In the genomic region with DNA sequence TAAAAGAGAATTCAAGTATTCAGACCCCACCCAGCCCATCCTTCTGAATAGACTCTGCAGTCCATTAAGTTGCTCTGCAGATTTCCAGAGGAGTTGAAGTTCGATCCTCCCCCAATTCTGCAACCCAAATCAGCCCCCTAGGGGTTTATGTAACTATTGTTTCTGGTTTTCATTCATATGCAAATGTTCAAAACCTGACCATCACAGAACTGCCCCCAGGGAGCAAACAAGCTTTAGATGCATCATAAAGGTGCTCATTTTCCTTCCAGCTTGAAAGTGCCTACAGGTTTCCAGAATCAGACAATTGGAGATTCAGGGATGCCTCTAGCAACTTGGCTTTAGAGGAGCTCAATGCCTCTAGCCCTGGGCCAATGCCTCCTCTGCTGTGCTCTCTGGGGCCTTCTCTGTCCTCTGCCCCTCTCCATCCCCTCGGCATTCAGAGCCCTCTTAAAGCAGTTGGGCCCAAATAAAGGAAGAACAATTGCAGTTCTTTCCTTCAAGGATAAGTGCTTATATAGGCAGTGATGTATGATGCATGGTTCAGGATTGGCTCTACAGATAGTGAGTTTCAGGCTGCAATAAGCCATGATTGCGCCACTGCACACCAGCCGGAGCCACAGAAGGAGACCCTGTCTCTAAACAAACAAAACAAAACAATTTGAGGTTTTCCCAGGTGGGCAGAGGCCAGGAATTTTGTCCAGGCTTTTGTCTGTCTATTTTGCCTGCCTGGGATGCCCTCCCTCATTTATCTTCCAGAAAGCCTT, we compare ENCODE assay signal across 25 cellular contexts. TPM values are rescaled to one million over a fixed set of nuclear protein-coding genes. Genes with fewer than 3 reads are reported as not detected.
DNase-seq lines count a peak whose midpoint lies in the region; ATAC-seq and TF ChIP-seq lines count a peak whose summit lies in the region.
"Had no signal": no experiment of that assay in that cellular context is flagged by ENCODE, and none has a peak within 500 bp of the region (broad histone marks: within the 10 kb centered on the region; RNA-seq: fewer than 3 reads in every experiment).

No MANE protein-coding gene starts in this region.

- no peaks in the 10 kb centered on the region for H3K9me3 ChIP-seq in neural progenitor cell (ENCODE audit: low read depth)
- no peaks in the 10 kb centered on the region for H3K9me3 ChIP-seq in Caco-2
- H3K9me3 ChIP-seq in mammary epithelial cell (replicated peaks; ENCODE audit: insufficient read depth, low read length) = no peaks in the 10 kb centered on the region
- H3K9me3 ChIP-seq: upper lobe of right lung had no signal

- H3K4me1 Mint-ChIP-seq in WTC11 (peaks cover 41% of the 10 kb centered on the region), neural progenitor cell (peaks cover 9% of the 10 kb centered on the region), Caco-2 (ENCODE audit: low read depth, unreplicated experiment) (no peaks in the 10 kb centered on the region), endothelial cell (ENCODE audit: unreplicated experiment) (no peaks in the 10 kb centered on the region)

- no peaks in the 10 kb centered on the region for H3K27me3 ChIP-seq in neural progenitor cell
- no peaks in the 10 kb centered on the region for H3K27me3 ChIP-seq in Caco-2 (replicated peaks; ENCODE audit: control insufficient read depth, insufficient read depth, low read length)
- H3K27me3 ChIP-seq in mammary epithelial cell (ENCODE audit: insufficient read depth, low read length) = no peaks in the 10 kb centered on the region
- H3K27me3 ChIP-seq: upper lobe of right lung had no signal

- H3K9ac ChIP-seq in neural progenitor cell = no peak overlapping the region
- H3K9ac ChIP-seq in mammary epithelial cell (ENCODE audit: insufficient read depth, low read length) = no peak overlapping the region

- H4K20me1 ChIP-seq in neural progenitor cell (ENCODE audit: low read depth) = peaks cover 4% of the 10 kb centered on the region
- no peaks in the 10 kb centered on the region for H4K20me1 ChIP-seq in mammary epithelial cell (ENCODE audit: insufficient read depth, low read length)

- ATAC-seq in HG02885 (IDR thresholded peaks at IDR 0.05; ENCODE audit: poor library complexity, unreplicated experiment) (peak; percentile 55), WTC11 (peak; percentile 90)
- ATAC-seq: PC-3, upper lobe of right lung had no signal

- DNase-seq in NCI-H526 (lab: John Stamatoyannopoulos, UW) = peak; percentile 22 to 35
- no peak for DNase-seq in NCI-H526 treated with DMSO at 0.1 percent for 48 hours (lab: John Stamatoyannopoulos, UW)
- peak; percentile 41 for DNase-seq in WTC11 (ENCODE audit: low spot score)
- peak; percentile 49 for DNase-seq in neural progenitor cell (ENCODE audit: low spot score)
- no peak for DNase-seq in Caco-2
- no peak for DNase-seq in mammary epithelial cell
- DNase-seq in endothelial cell (ENCODE audit: low spot score) = no peak
- DNase-seq: activated CD4-positive, alpha-beta T cell treated with anti-CD3 and anti-CD28 coated beads for 4 hours; activated naive CD4-positive, alpha-beta T cell treated with anti-CD3 and anti-CD28 coated beads for 36 hours; C1 segment of cervical spinal cord; cortex of kidney; HFFc6; kidney glomerular epithelial cell; NCI-H1930; NCI-H524; PC-3; retina; stimulated activated naive CD4-positive, alpha-beta T cell treated with Interleukin-2 at 50 U/mL for 16 hours; T-helper 9 cell; upper lobe of right lung had no signal

- H3K4me2 ChIP-seq in neural progenitor cell (peak overlapping the region; percentile 46), mammary epithelial cell (ENCODE audit: insufficient read depth, low read depth, low read length) (no peak overlapping the region)

- intact Hi-C loops in Caco-2 (cut with micrococcal nuclease; ENCODE audit: unreplicated experiment) (no loop called here), mammary epithelial cell (cut with micrococcal nuclease) (no loop called here)

- H3K9me3 Mint-ChIP-seq in WTC11 (no peaks in the 10 kb centered on the region), neural progenitor cell (no peaks in the 10 kb centered on the region), Caco-2 (ENCODE audit: unreplicated experiment) (no peaks in the 10 kb centered on the region), endothelial cell (ENCODE audit: unreplicated experiment) (no peaks in the 10 kb centered on the region)
- H3K9me3 Mint-ChIP-seq: activated naive CD4-positive, alpha-beta T cell treated with anti-CD3 and anti-CD28 coated beads for 36 hours; HFFc6 had no signal

- peaks cover 25% of the 10 kb centered on the region for H3K4me1 ChIP-seq in neural progenitor cell
- no peaks in the 10 kb centered on the region for H3K4me1 ChIP-seq in Caco-2
- H3K4me1 ChIP-seq in mammary epithelial cell (ENCODE audit: insufficient read depth, low read length) = no peaks in the 10 kb centered on the region
- H3K4me1 ChIP-seq: upper lobe of right lung had no signal

- H3K27me3 Mint-ChIP-seq in WTC11 (ENCODE audit: low read depth) (peaks cover 98% of the 10 kb centered on the region), neural progenitor cell (ENCODE audit: insufficient read depth, low read depth) (peaks cover 9% of the 10 kb centered on the region), Caco-2 (ENCODE audit: insufficient read depth, unreplicated experiment) (no peaks in the 10 kb centered on the region), endothelial cell (ENCODE audit: unreplicated experiment) (peaks cover 9% of the 10 kb centered on the region)

- TF ChIP-seq CTCF in WTC11 (IDR thresholded peaks at IDR 0.05) (no peak), neural progenitor cell (IDR thresholded peaks at IDR 0.05) (no peak), Caco-2 (IDR thresholded peaks at IDR 0.05; ENCODE audit: insufficient read depth in 1 of 2, low read depth in 1 of 2, low read length in 1 of 2, severe bottlenecking in 1 of 2, unreplicated experiment in 1 of 2) (no peak), mammary epithelial cell (conservative IDR thresholded peaks at IDR 0.05 in 1 of 2, IDR thresholded peaks at IDR 0.05 in 1 of 2; ENCODE audit: extremely low read depth in 1 of 2, insufficient read depth in 1 of 2, low read depth in 1 of 2, low read length in 2 of 2) (no peak), endothelial cell (IDR thresholded peaks at IDR 0.05; ENCODE audit: unreplicated experiment) (no peak)

- POLR2A ChIA-PET in WTC11 (lab: Charles Lee) = interaction anchor here (1.0 to 1.2 kb wide), 2 partner anchors 62 to 63 kb away, joined by 3 to 6 read pairs; no protein-coding TSS in a partner anchor
- POLR2A ChIA-PET in Caco-2 (lab: Charles Lee) = no interaction called here

- CTCF ChIA-PET in WTC11 (lab: Charles Lee) (interaction anchor here (0.7 to 1.4 kb wide), 8 partner anchors 9 to 133 kb away, joined by 3 to 13 read pairs (median 5); a partner anchor contains a TSS), Caco-2 (lab: Charles Lee) (no interaction called here), mammary epithelial cell (lab: Charles Lee; ENCODE audit: low non-redundant PET) (no interaction called here)

- in situ Hi-C loops in mammary epithelial cell (cut with MboI; ENCODE audit: low sequenced_read_pairs in 2 of 2) = no loop called here

- H3K36me3 ChIP-seq in neural progenitor cell (no peaks in the 10 kb centered on the region), Caco-2 (ENCODE audit: control insufficient read depth, insufficient read depth, low read length) (no peaks in the 10 kb centered on the region), mammary epithelial cell (ENCODE audit: insufficient read depth, low read length) (no peaks in the 10 kb centered on the region)
- H3K36me3 ChIP-seq: upper lobe of right lung had no signal

- H3K79me2 ChIP-seq in neural progenitor cell (ENCODE audit: low read depth) (no peaks in the 10 kb centered on the region), mammary epithelial cell (ENCODE audit: insufficient read depth, low read length) (no peaks in the 10 kb centered on the region)

- H2AFZ ChIP-seq in neural progenitor cell (replicated peaks) = no peak overlapping the region
- H2AFZ ChIP-seq in mammary epithelial cell (ENCODE audit: low read depth, low read length) = no peak overlapping the region

- H3K36me3 Mint-ChIP-seq in WTC11 (no peaks in the 10 kb centered on the region), neural progenitor cell (no peaks in the 10 kb centered on the region), Caco-2 (ENCODE audit: insufficient read depth, unreplicated experiment) (no peaks in the 10 kb centered on the region), endothelial cell (ENCODE audit: low read depth, unreplicated experiment) (no peaks in the 10 kb centered on the region)

- 90% methylated on average over 4 of the region's 4 CpGs for WGBS in mammary epithelial cell (ENCODE audit: low coverage, missing lambda C conversion rate)

- dilution Hi-C loops in mammary epithelial cell (cut with HindIII; ENCODE audit: low sequenced_read_pairs) = no loop called here

- peak overlapping the region; percentile 36 for H3K4me3 Mint-ChIP-seq in WTC11
- H3K4me3 Mint-ChIP-seq in neural progenitor cell = no peak overlapping the region
- H3K4me3 Mint-ChIP-seq in Caco-2 (ENCODE audit: unreplicated experiment) = no peak overlapping the region
- H3K4me3 Mint-ChIP-seq in endothelial cell (ENCODE audit: unreplicated experiment) = no peak overlapping the region
- H3K4me3 Mint-ChIP-seq: activated naive CD4-positive, alpha-beta T cell treated with anti-CD3 and anti-CD28 coated beads for 36 hours; HFFc6 had no signal

- BruUV-seq in Caco-2 (replicated peaks; lab: Mats Ljungman, UMichigan) (no TSS peak), mammary epithelial cell (replicated peaks; lab: Mats Ljungman, UMichigan) (no TSS peak)

- H3K27ac Mint-ChIP-seq in WTC11 (no peak overlapping the region), neural progenitor cell (no peak overlapping the region), Caco-2 (ENCODE audit: unreplicated experiment) (no peak overlapping the region), endothelial cell (ENCODE audit: unreplicated experiment) (no peak overlapping the region)
- H3K27ac Mint-ChIP-seq: activated naive CD4-positive, alpha-beta T cell treated with anti-CD3 and anti-CD28 coated beads for 36 hours; HFFc6 had no signal

- H3K27ac ChIP-seq in neural progenitor cell (no peak overlapping the region), mammary epithelial cell (ENCODE audit: insufficient read depth, low read depth, low read length) (no peak overlapping the region)
- H3K27ac ChIP-seq: upper lobe of right lung had no signal

- H3K4me3 ChIP-seq in neural progenitor cell (no peak overlapping the region), Caco-2 (ENCODE audit: low read depth, low read length) (no peak overlapping the region), mammary epithelial cell (replicated peaks in 1 of 3; ENCODE audit: insufficient read depth in 1 of 3, low read depth in 2 of 3, low read length in 3 of 3) (no peak overlapping the region)
- H3K4me3 ChIP-seq: upper lobe of right lung had no signal

- peaks cover 45% of the 10 kb centered on the region for H3F3A ChIP-seq in neural progenitor cell (ENCODE audit: low read depth)

TF ChIP-seq in WTC11, 78 proteins besides CTCF, POLR2A, EP300 and RAD21 (continues in another document):
- no peak for TF ChIP-seq SOX15 (CRISPR knock-in tag; IDR thresholded peaks at IDR 0.05)

RNA-seq across cellular contexts. Expression of a gene that starts 23.5 kb away (rescaled TPM):
- total RNA-seq in WTC11 (2021) (0.92 to 1.6 TPM (median 1.3 TPM) in 3 replicates), neural progenitor cell (ENCODE audit: low replicate concordance) (2.3 TPM in 1 of 2 replicates, not detected in the other), Caco-2 (2022) (not detected in 2 replicates), mammary epithelial cell (not detected), endothelial cell (ENCODE audit: unreplicated experiment) (not detected)
- polyA plus RNA-seq in mammary epithelial cell = not detected
- polyA minus RNA-seq in mammary epithelial cell = not detected
- total RNA-seq: A172, epithelial cell of proximal tubule, glomerular endothelial cell, HFFc6, HT1080, PC-3, upper lobe of right lung had no signal

Comparison
In these comparisons a context has a peak if more than half of its experiments do, and no peak if none do; other contexts are left out.
1. DNase-seq: peak in NCI-H526 (2 of 2), WTC11 (single experiment) and neural progenitor cell (single experiment); none in NCI-H526 treated with DMSO at 0.1 percent for 48 hours (single experiment), Caco-2 (0 of 2), mammary epithelial cell (single experiment) and endothelial cell (single experiment).